Comparison of ENCODE assay signal across 2 cellular contexts in genomic region chr10:29534590-29534989, GRCh38.
TF ChIP-seq lines count a peak whose summit lies in the region.

No MANE protein-coding gene starts in this region.

TF ChIP-seq in SK-N-SH, 30 proteins besides CTCF, POLR2A, EP300 and RAD21 (continued from another document):
- no peak for TF ChIP-seq RCOR1 (IDR thresholded peaks at IDR 0.05; ENCODE audit: low read length)
- TF ChIP-seq TEAD4 (IDR thresholded peaks at IDR 0.05; ENCODE audit: borderline replicate concordance, insufficient read depth), result no peak
- TF ChIP-seq RXRA (IDR thresholded peaks at IDR 0.05; ENCODE audit: borderline replicate concordance, low read depth), result no peak
- TF ChIP-seq TCF12 (IDR thresholded peaks at IDR 0.05), result no peak
- TF ChIP-seq JUND (IDR thresholded peaks at IDR 0.05), result no peak

TF ChIP-seq in SK-N-SH treated with all-trans-retinoic acid at 6 μM for 48 hours, 23 proteins besides CTCF, POLR2A, EP300 and RAD21 (continued from another document):
- no peak for TF ChIP-seq TSHZ2 (CRISPR knock-in tag; IDR thresholded peaks at IDR 0.05)
